In genomic region chr10:3652886-3653285, GRCh38 we compare ENCODE assay signal across 10 cellular contexts.
DNase-seq lines count a peak whose midpoint lies in the region; ATAC-seq and TF ChIP-seq lines count a peak whose summit lies in the region.
"Had no signal": no experiment of that assay in that cellular context is flagged by ENCODE, and none has a peak within 500 bp of the region (broad histone marks: within the 10 kb centered on the region; RNA-seq: fewer than 3 reads in every experiment).

No MANE protein-coding gene starts in this region.

- WGBS in psoas muscle, 3 donors = 17 to 34% (median 19%) methylated on average over 13 of the region's 13 CpGs

- no peaks in the 10 kb centered on the region for H3K79me2 ChIP-seq in Loucy (ENCODE audit: insufficient read depth, low read length)

- no peaks in the 10 kb centered on the region for H3K36me3 Mint-ChIP-seq in activated naive CD8-positive, alpha-beta T cell treated with anti-CD3 and anti-CD28 coated beads, Interleukin-2, amount 50 U/mL, for 24 hours (ENCODE audit: low read depth)
- H3K36me3 Mint-ChIP-seq in nephron progenitor cell (ENCODE audit: low read depth) = no peaks in the 10 kb centered on the region

- H3K27ac Mint-ChIP-seq in activated naive CD8-positive, alpha-beta T cell treated with anti-CD3 and anti-CD28 coated beads, Interleukin-2, amount 50 U/mL, for 24 hours = no peak overlapping the region
- no peak overlapping the region for H3K27ac Mint-ChIP-seq in nephron progenitor cell

- H3K27me3 Mint-ChIP-seq in activated naive CD8-positive, alpha-beta T cell treated with anti-CD3 and anti-CD28 coated beads, Interleukin-2, amount 50 U/mL, for 24 hours = peaks cover 16% of the 10 kb centered on the region
- H3K27me3 Mint-ChIP-seq in nephron progenitor cell (ENCODE audit: low read depth, poor library complexity) = peaks cover 8% of the 10 kb centered on the region

- no peak overlapping the region for H3K27ac ChIP-seq in psoas muscle
- no peak overlapping the region for H3K27ac ChIP-seq in dorsolateral prefrontal cortex
- H3K27ac ChIP-seq: transverse colon had no signal

- H3K9me3 ChIP-seq in Loucy (ENCODE audit: insufficient read depth, low read depth, low read length) (no peaks in the 10 kb centered on the region), psoas muscle (no peaks in the 10 kb centered on the region)
- H3K9me3 ChIP-seq: transverse colon had no signal

- H3K4me3 ChIP-seq in AG10803 (ENCODE audit: low read length) (peak overlapping the region; percentile 39), Loucy (ENCODE audit: low read length, poor library complexity, severe bottlenecking) (peak overlapping the region; percentile 46), psoas muscle (peak overlapping the region; percentile 45), dorsolateral prefrontal cortex (peak overlapping the region in 1 of 59 donors; percentile 3)

- TF ChIP-seq CTCF in AG10803 (conservative IDR thresholded peaks at IDR 0.05; ENCODE audit: low read length) = no peak
- TF ChIP-seq CTCF in Loucy (conservative IDR thresholded peaks at IDR 0.05; ENCODE audit: low read length) = no peak
- TF ChIP-seq CTCF in psoas muscle (IDR thresholded peaks at IDR 0.05) = no peak
- no peak for TF ChIP-seq CTCF in nephron progenitor cell (IDR thresholded peaks at IDR 0.05)
- no peak for TF ChIP-seq CTCF in dorsolateral prefrontal cortex (IDR thresholded peaks at IDR 0.05 in 54 of 56, conservative IDR thresholded peaks at IDR 0.05 in 2 of 56; ENCODE audit: low read depth in 1 of 56, partially characterized antibody in 56 of 56)

- H3K4me1 Mint-ChIP-seq in activated naive CD8-positive, alpha-beta T cell treated with anti-CD3 and anti-CD28 coated beads, Interleukin-2, amount 50 U/mL, for 24 hours = peaks cover 18% of the 10 kb centered on the region
- H3K4me1 Mint-ChIP-seq in nephron progenitor cell = peaks cover 18% of the 10 kb centered on the region

- no peaks in the 10 kb centered on the region for H3K9me3 Mint-ChIP-seq in activated naive CD8-positive, alpha-beta T cell treated with anti-CD3 and anti-CD28 coated beads, Interleukin-2, amount 50 U/mL, for 24 hours
- no peaks in the 10 kb centered on the region for H3K9me3 Mint-ChIP-seq in nephron progenitor cell

- H3K36me3 ChIP-seq in Loucy (ENCODE audit: insufficient read depth, low read length) (no peaks in the 10 kb centered on the region), psoas muscle (ENCODE audit: insufficient read depth in 1 of 2, low read depth in 1 of 2) (no peaks in the 10 kb centered on the region)
- H3K36me3 ChIP-seq: transverse colon had no signal

- peak; percentile 79 for ATAC-seq in activated naive CD8-positive, alpha-beta T cell treated with anti-CD3 and anti-CD28 coated beads, Interleukin-2, amount 50 U/mL, for 24 hours
- ATAC-seq in psoas muscle (peak in 3 of 4 donors; percentile 46 to 56 (median 53)), HG03457 (IDR thresholded peaks at IDR 0.05; ENCODE audit: unreplicated experiment) (no peak), HG03469 (IDR thresholded peaks at IDR 0.05; ENCODE audit: unreplicated experiment) (no peak)

- intact Hi-C loops in psoas muscle (cut with DNase I) = no loop called here
- intact Hi-C loops in dorsolateral prefrontal cortex (cut with DNase I) = no loop called here

- DNase-seq in AG10803 (ENCODE audit: low read depth) (peak; percentile 12), psoas muscle (no peak), nephron progenitor cell (no peak), dorsolateral prefrontal cortex (no peak)
- DNase-seq in activated naive CD8-positive, alpha-beta T cell treated with anti-CD3 and anti-CD28 coated beads, Interleukin-2, amount 50 U/mL, for 24 hours = no peak
- DNase-seq: NCI-H2081, transverse colon had no signal

- no peaks in the 10 kb centered on the region for H4K20me1 ChIP-seq in Loucy (ENCODE audit: insufficient read depth, low read length, poor library complexity, severe bottlenecking)

- H3K4me1 ChIP-seq in Loucy (ENCODE audit: insufficient read depth, low read length, poor library complexity, severe bottlenecking) (no peaks in the 10 kb centered on the region), psoas muscle (no peaks in the 10 kb centered on the region)
- H3K4me1 ChIP-seq: transverse colon had no signal

- H3F3A ChIP-seq in Loucy (ENCODE audit: low read depth) = no peaks in the 10 kb centered on the region

- no peaks in the 10 kb centered on the region for H3K27me3 ChIP-seq in Loucy (ENCODE audit: insufficient read depth, low read length, poor library complexity, severe bottlenecking)
- H3K27me3 ChIP-seq in psoas muscle (ENCODE audit: insufficient read depth in 3 of 3, low read length in 2 of 3) = no peaks in the 10 kb centered on the region
- H3K27me3 ChIP-seq in dorsolateral prefrontal cortex = peaks cover 0 to 3% (median 0%) of the 10 kb centered on the region in 45 donors
- H3K27me3 ChIP-seq: transverse colon had no signal

- H3K9me2 ChIP-seq in Loucy (replicated peaks; ENCODE audit: low read depth, low read length) = no peaks in the 10 kb centered on the region

- no peak overlapping the region for H3K9ac ChIP-seq in Loucy (ENCODE audit: low read depth, low read length, poor library complexity, severe bottlenecking)

- H3K4me3 Mint-ChIP-seq in activated naive CD8-positive, alpha-beta T cell treated with anti-CD3 and anti-CD28 coated beads, Interleukin-2, amount 50 U/mL, for 24 hours = peak overlapping the region; percentile 63
- no peak overlapping the region for H3K4me3 Mint-ChIP-seq in nephron progenitor cell

- peak overlapping the region; percentile 62 for H3K4me2 ChIP-seq in Loucy (ENCODE audit: low read depth, low read length, poor library complexity, severe bottlenecking)

- peak overlapping the region; percentile 53; the same call in 1 of the 2 replicates for H2AFZ ChIP-seq in Loucy (ENCODE audit: low read length)

Comparison
In these comparisons a context has a peak if more than half of its experiments do, and no peak if none do; other contexts are left out.
1. ATAC-seq: peak in activated naive CD8-positive, alpha-beta T cell treated with anti-CD3 and anti-CD28 coated beads, Interleukin-2, amount 50 U/mL, for 24 hours (single experiment) and psoas muscle (3 of 4); none in HG03457 (single experiment) and HG03469 (single experiment).